In genomic region chr6:82182756-82183155, GRCh38 we compare ENCODE assay signal across 18 cellular contexts.
DNase-seq lines count a peak whose midpoint lies in the region; ATAC-seq and TF ChIP-seq lines count a peak whose summit lies in the region.
"Had no signal": no experiment of that assay in that cellular context is flagged by ENCODE, and none has a peak within 500 bp of the region (broad histone marks: within the 10 kb centered on the region; RNA-seq: fewer than 3 reads in every experiment).

No MANE protein-coding gene starts in this region.

- CTCF ChIA-PET in RWPE1 (lab: Yijun Ruan, JAX), result interaction anchor here (0.7 kb wide), 1 partner anchor 143 kb away, joined by 3 read pairs; no protein-coding TSS in a partner anchor

- intact Hi-C loops in left cardiac atrium (cut with DNase I), result no loop called here

- H3K4me3 ChIP-seq in fibroblast of mammary gland (ENCODE audit: control insufficient read depth, low read depth, low read length), result no peak overlapping the region
- H3K4me3 ChIP-seq: ascending aorta; BLaER1 treated with 17β-estradiol and CSF1 and Interleukin-3, amounts not matched to agents 10 nM and 100 nM; stomach had no signal

- peak; percentile 9 for DNase-seq in stimulated activated CD4-positive, alpha-beta T cell treated with anti-CD3 and anti-CD28 coated beads, Interleukin-1b, Interleukin-23, amount 100 ng/mL, for 48 hours
- no peak for DNase-seq in stimulated activated CD4-positive, alpha-beta T cell treated with anti-CD3 and anti-CD28 coated beads, Interleukin-15, amount 100 ng/mL, for 24 hours
- DNase-seq in RWPE1 (ENCODE audit: low spot score) (peak; percentile 0), fibroblast of mammary gland (ENCODE audit: low read depth) (peak; percentile 64), left cardiac atrium (no peak), GM13976 (ENCODE audit: low spot score) (no peak), substantia nigra (lab: John Stamatoyannopoulos, UW) (no peak)
- DNase-seq: activated B cell treated with CpG ODN at 0.5 μM for 24 hours, DMS53, NCI-H187 treated with DMSO at 0.1 percent for 48 hours, NCI-H69, stomach, T-cell had no signal

- no peak overlapping the region for H3K27ac ChIP-seq in RWPE1
- no peak overlapping the region for H3K27ac ChIP-seq in substantia nigra (ENCODE audit: low read depth, low read length, poor library complexity, severe bottlenecking)
- H3K27ac ChIP-seq: ascending aorta; BLaER1 treated with 17β-estradiol and CSF1 and Interleukin-3, amounts not matched to agents 10 nM and 100 nM; neutrophil; stomach had no signal

- in situ Hi-C loops in GM13976 (cut with MboI; ENCODE audit: low sequenced_read_pairs, unreplicated experiment), result no loop called here

- POLR2A ChIA-PET in RWPE1 (lab: Yijun Ruan, JAX; ENCODE audit: low non-redundant PET), result no interaction called here

- ATAC-seq in GM18519 (IDR thresholded peaks at IDR 0.05; ENCODE audit: low FRiP score, unreplicated experiment) (no peak), left cardiac atrium (no peak)
- ATAC-seq: Panc1, T-cell had no signal

- TF ChIP-seq CTCF in RWPE1 (conservative IDR thresholded peaks at IDR 0.05; ENCODE audit: low read depth) (no peak), fibroblast of mammary gland (conservative IDR thresholded peaks at IDR 0.05; ENCODE audit: control insufficient read depth, insufficient read depth, low read depth, low read length) (no peak), GM13976 (IDR thresholded peaks at IDR 0.05; ENCODE audit: borderline replicate concordance, control extremely low read depth, extremely low read depth, insufficient read depth, missing control alignments) (no peak)

Comparison
In these comparisons a context has a peak if more than half of its experiments do, and no peak if none do; other contexts are left out.
1. DNase-seq: peak in stimulated activated CD4-positive, alpha-beta T cell treated with anti-CD3 and anti-CD28 coated beads, Interleukin-1b, Interleukin-23, amount 100 ng/mL, for 48 hours (single experiment), RWPE1 (single experiment) and fibroblast of mammary gland (single experiment); none in stimulated activated CD4-positive, alpha-beta T cell treated with anti-CD3 and anti-CD28 coated beads, Interleukin-15, amount 100 ng/mL, for 24 hours (single experiment), left cardiac atrium (single experiment), GM13976 (single experiment) and substantia nigra (0 of 49).